In the genomic region with DNA sequence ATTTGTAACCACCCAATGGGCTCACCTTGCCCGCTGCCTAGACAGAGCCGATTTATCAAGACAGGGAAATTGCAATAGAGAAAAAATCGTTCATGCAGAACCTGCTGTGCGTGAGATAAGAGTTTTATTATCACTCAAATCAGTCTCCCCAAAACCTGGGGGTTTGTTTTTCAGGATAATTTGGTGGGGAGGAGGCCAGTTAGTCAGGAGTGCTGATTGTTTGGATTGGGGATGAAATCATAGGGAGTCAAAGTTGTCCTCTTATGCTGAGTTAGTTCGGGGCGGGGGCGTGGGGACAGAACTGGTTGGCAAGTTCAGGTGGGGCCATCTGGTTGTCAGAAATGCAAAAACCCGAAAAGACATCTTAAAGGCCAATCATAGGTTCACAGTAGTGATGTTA, we compare ENCODE assay signal across 28 cellular contexts.
"Had no signal": no experiment of that assay in that cellular context is flagged by ENCODE, and none has a peak within 500 bp of the region (broad histone marks: within the 10 kb centered on the region; RNA-seq: fewer than 3 reads in every experiment).

No MANE protein-coding gene starts in this region.

- H3K27me3 ChIP-seq: left lung, ovary, sigmoid colon, spleen, suprapubic skin, tibial artery, upper lobe of right lung had no signal

- H3K27me3 Mint-ChIP-seq: naive B cell; stimulated activated naive CD8-positive, alpha-beta T cell treated with anti-CD3 and anti-CD28 coated beads, Interleukin-15, Interleukin-2, amounts not matched to agents 100 ng/mL and 50 ng/mL, for 24 hours had no signal

- H3K9me3 ChIP-seq: left lung, lower lobe of right lung, ovary, prostate gland, sigmoid colon, spleen, suprapubic skin, thoracic aorta, tibial artery, upper lobe of right lung had no signal

- H3K4me1 ChIP-seq: left lung, prostate gland, spleen, upper lobe of right lung had no signal

- H3K36me3 Mint-ChIP-seq: natural killer cell had no signal

- DNase-seq: hippocampal formation; immature natural killer cell; kidney; left colon; left lung; lower lobe of right lung; mammary epithelial cell; mesenchymal stem cell; naive B cell; natural killer cell; ovary; posterior cingulate gyrus; retina; right cardiac atrium; sigmoid colon; small intestine; spleen; stimulated activated CD4-positive, alpha-beta T cell treated with anti-CD3 and anti-CD28 coated beads, Interleukin-4, amount 100 ng/mL, for 24 hours; stimulated activated naive CD4-positive, alpha-beta T cell; tibial artery; trophoblast cell; upper lobe of right lung had no signal

- H3K4me3 Mint-ChIP-seq: immature natural killer cell; mesothelial cell of epicardium; naive B cell; natural killer cell; stimulated activated effector memory CD8-positive, alpha-beta T cell treated with anti-CD3 and anti-CD28 coated beads, Interleukin-12 subunit alpha, Interleukin-12 subunit beta, amount 100 ng/mL, for 72 hours; stimulated activated naive CD8-positive, alpha-beta T cell treated with anti-CD3 and anti-CD28 coated beads, Interleukin-15, Interleukin-2, amounts not matched to agents 100 ng/mL and 50 ng/mL, for 24 hours had no signal

- H3K27ac ChIP-seq: left lung, lower lobe of right lung, ovary, prostate gland, sigmoid colon, spleen, suprapubic skin, thoracic aorta, tibial artery, upper lobe of right lung had no signal

- H3K9me3 Mint-ChIP-seq: immature natural killer cell; mesothelial cell of epicardium; naive B cell; natural killer cell; stimulated activated effector memory CD8-positive, alpha-beta T cell treated with anti-CD3 and anti-CD28 coated beads, Interleukin-12 subunit alpha, Interleukin-12 subunit beta, amount 100 ng/mL, for 72 hours; stimulated activated naive CD8-positive, alpha-beta T cell treated with anti-CD3 and anti-CD28 coated beads, Interleukin-15, Interleukin-2, amounts not matched to agents 100 ng/mL and 50 ng/mL, for 24 hours had no signal

- ATAC-seq: left colon; left lung; lower lobe of right lung; natural killer cell; right cardiac atrium; stimulated activated effector memory CD8-positive, alpha-beta T cell treated with anti-CD3 and anti-CD28 coated beads, Interleukin-12 subunit alpha, Interleukin-12 subunit beta, amount 100 ng/mL, for 72 hours; upper lobe of right lung had no signal

- H3K27ac Mint-ChIP-seq: mesothelial cell of epicardium; naive B cell; natural killer cell; stimulated activated effector memory CD8-positive, alpha-beta T cell treated with anti-CD3 and anti-CD28 coated beads, Interleukin-12 subunit alpha, Interleukin-12 subunit beta, amount 100 ng/mL, for 72 hours; stimulated activated naive CD8-positive, alpha-beta T cell treated with anti-CD3 and anti-CD28 coated beads, Interleukin-15, Interleukin-2, amounts not matched to agents 100 ng/mL and 50 ng/mL, for 24 hours had no signal
